ENCODE assay signal across 1 cellular context in genomic region chr22:26587991-26588613, GRCh38.
TF ChIP-seq lines count a peak whose summit lies in the region.

No MANE protein-coding gene starts in this region.

TF ChIP-seq in GM23338, 12 proteins besides CTCF, POLR2A, EP300 and RAD21 (continued from another document):
- TF ChIP-seq ZNF462 (CRISPR knock-in tag; IDR thresholded peaks at IDR 0.05) (no peak), NANOG (IDR thresholded peaks at IDR 0.05; ENCODE audit: borderline replicate concordance) (no peak), EZH2phosphoT487 (IDR thresholded peaks at IDR 0.05; ENCODE audit: unreplicated experiment) (no peak), STAT1 (IDR thresholded peaks at IDR 0.05; ENCODE audit: unreplicated experiment) (no peak), CREB1 (CRISPR knock-in tag; IDR thresholded peaks at IDR 0.05; ENCODE audit: low read depth) (no peak), POLR2AphosphoS5 (IDR thresholded peaks at IDR 0.05; ENCODE audit: low read depth) (no peak), ETS1 (IDR thresholded peaks at IDR 0.05) (no peak)
- TF ChIP-seq, protein P1, sequence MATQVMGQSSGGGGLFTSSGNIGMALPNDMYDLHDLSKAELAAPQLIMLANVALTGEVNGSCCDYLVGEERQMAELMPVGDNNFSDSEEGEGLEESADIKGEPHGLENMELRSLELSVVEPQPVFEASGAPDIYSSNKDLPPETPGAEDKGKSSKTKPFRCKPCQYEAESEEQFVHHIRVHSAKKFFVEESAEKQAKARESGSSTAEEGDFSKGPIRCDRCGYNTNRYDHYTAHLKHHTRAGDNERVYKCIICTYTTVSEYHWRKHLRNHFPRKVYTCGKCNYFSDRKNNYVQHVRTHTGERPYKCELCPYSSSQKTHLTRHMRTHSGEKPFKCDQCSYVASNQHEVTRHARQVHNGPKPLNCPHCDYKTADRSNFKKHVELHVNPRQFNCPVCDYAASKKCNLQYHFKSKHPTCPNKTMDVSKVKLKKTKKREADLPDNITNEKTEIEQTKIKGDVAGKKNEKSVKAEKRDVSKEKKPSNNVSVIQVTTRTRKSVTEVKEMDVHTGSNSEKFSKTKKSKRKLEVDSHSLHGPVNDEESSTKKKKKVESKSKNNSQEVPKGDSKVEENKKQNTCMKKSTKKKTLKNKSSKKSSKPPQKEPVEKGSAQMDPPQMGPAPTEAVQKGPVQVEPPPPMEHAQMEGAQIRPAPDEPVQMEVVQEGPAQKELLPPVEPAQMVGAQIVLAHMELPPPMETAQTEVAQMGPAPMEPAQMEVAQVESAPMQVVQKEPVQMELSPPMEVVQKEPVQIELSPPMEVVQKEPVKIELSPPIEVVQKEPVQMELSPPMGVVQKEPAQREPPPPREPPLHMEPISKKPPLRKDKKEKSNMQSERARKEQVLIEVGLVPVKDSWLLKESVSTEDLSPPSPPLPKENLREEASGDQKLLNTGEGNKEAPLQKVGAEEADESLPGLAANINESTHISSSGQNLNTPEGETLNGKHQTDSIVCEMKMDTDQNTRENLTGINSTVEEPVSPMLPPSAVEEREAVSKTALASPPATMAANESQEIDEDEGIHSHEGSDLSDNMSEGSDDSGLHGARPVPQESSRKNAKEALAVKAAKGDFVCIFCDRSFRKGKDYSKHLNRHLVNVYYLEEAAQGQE (IDR thresholded peaks at IDR 0.05; ENCODE audit: unreplicated experiment) = no peak
TF ChIP-seq in GM23338: peak in this region for 0.
